9 cellular contexts compared by ENCODE assay signal in the genomic region with DNA sequence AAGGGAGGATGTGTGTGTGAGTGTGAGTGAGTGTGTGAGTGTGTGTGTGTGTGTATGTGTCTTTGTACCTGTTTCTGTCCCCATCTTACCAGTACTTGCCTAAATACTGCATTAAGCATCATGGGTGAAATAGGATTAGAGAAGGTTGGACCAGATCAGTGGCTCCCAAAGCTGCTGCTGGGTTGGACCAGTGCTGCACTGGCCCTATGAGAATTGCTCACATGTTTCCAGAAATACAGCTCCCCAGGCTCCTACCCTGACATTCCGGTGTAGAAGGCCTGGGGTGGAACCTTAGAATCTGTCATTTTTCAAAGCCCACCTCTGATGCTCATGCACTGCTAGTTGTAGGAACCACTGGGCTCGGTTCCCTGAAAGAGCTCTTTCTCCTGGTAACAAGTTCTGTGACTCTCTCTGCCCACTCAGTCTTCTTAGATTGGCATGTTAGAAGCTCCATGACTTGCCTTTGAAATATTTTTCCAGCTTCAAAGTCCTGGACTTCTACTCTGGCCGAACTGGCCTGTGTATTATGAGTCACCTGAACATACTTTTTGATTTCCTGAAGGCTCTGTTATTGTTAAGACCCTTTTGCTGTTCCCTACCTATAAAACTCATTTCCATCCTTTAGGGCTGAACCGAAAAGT.
A peak's percentile ranks its signal among the peaks of the same experiment; 100 is the strongest.
DNase-seq lines count a peak whose midpoint lies in the region; ATAC-seq and TF ChIP-seq lines count a peak whose summit lies in the region.
"Had no signal": no experiment of that assay in that cellular context is flagged by ENCODE, and none has a peak within 500 bp of the region (broad histone marks: within the 10 kb centered on the region; RNA-seq: fewer than 3 reads in every experiment).

No MANE protein-coding gene starts in this region.

- no peak for TF ChIP-seq CTCF in HFFc6 (IDR thresholded peaks at IDR 0.05)
- TF ChIP-seq CTCF in body of pancreas (IDR thresholded peaks at IDR 0.05), result no peak

- H3K4me1 ChIP-seq in body of pancreas, result no peaks in the 10 kb centered on the region

- H3K27ac ChIP-seq in body of pancreas, result no peak overlapping the region

- ATAC-seq in body of pancreas, result no peak
- ATAC-seq: activated CD4-positive, CD25-positive, alpha-beta regulatory T cell treated with anti-CD3 and anti-CD28 coated beads, Interleukin-2, amount 50 U/mL, for 24 hours had no signal

- intact Hi-C loops in body of pancreas (cut with DNase I), result no loop called here

- 81 to 82% methylated on average over 4 of the region's 4 CpGs for WGBS in body of pancreas, 2 donors

- TF ChIP-seq POLR2A in body of pancreas (IDR thresholded peaks at IDR 0.05), result no peak

- no peaks in the 10 kb centered on the region for H3K9me3 Mint-ChIP-seq in HFFc6
- H3K9me3 Mint-ChIP-seq in activated naive CD4-positive, alpha-beta T cell treated with anti-CD3 and anti-CD28 coated beads, Interleukin-2, amount 10 ng/mL, durations not matched to agents 7 days and 5 days, result no peaks in the 10 kb centered on the region

- CTCF ChIA-PET in activated naive CD4-positive, alpha-beta T cell treated with anti-CD3 and anti-CD28 coated beads, Interleukin-2, amount 10 ng/mL, durations not matched to agents 7 days and 5 days (lab: Charles Lee), result no interaction called here

- no peaks in the 10 kb centered on the region for H3K9me3 ChIP-seq in body of pancreas

- H3K4me1 Mint-ChIP-seq in HFFc6 (ENCODE audit: low read depth), result peaks cover 67% of the 10 kb centered on the region
- no peaks in the 10 kb centered on the region for H3K4me1 Mint-ChIP-seq in activated naive CD4-positive, alpha-beta T cell treated with anti-CD3 and anti-CD28 coated beads, Interleukin-2, amount 10 ng/mL, durations not matched to agents 7 days and 5 days

- H3K36me3 ChIP-seq in body of pancreas (replicated peaks in 1 of 2; ENCODE audit: insufficient read depth in 1 of 2, low read depth in 2 of 2), result no peaks in the 10 kb centered on the region

- no peaks in the 10 kb centered on the region for H3K27me3 ChIP-seq in body of pancreas

- H3K36me3 Mint-ChIP-seq in HFFc6 (ENCODE audit: low read depth), result peaks cover 11% of the 10 kb centered on the region
- H3K36me3 Mint-ChIP-seq in activated naive CD4-positive, alpha-beta T cell treated with anti-CD3 and anti-CD28 coated beads, Interleukin-2, amount 10 ng/mL, durations not matched to agents 7 days and 5 days, result no peaks in the 10 kb centered on the region

- H3K27ac Mint-ChIP-seq in HFFc6, result peak overlapping the region; percentile 90
- H3K27ac Mint-ChIP-seq in activated naive CD4-positive, alpha-beta T cell treated with anti-CD3 and anti-CD28 coated beads, Interleukin-2, amount 10 ng/mL, durations not matched to agents 7 days and 5 days, result no peak overlapping the region

- peak overlapping the region; percentile 62 for H3K4me3 Mint-ChIP-seq in HFFc6
- H3K4me3 Mint-ChIP-seq in activated naive CD4-positive, alpha-beta T cell treated with anti-CD3 and anti-CD28 coated beads, Interleukin-2, amount 10 ng/mL, durations not matched to agents 7 days and 5 days, result no peak overlapping the region

- DNase-seq in A172 (ENCODE audit: low spot score) (peak; percentile 65), HFFc6 (peak; percentile 83), astrocyte of the hippocampus (ENCODE audit: low read depth, low spot score) (peak; percentile 82), hepatic stellate cell (ENCODE audit: low spot score) (peak; percentile 61), activated gamma-delta T cell (lab: John Stamatoyannopoulos, UW) (no peak), NCI-H187 (lab: John Stamatoyannopoulos, UW) (no peak), body of pancreas (no peak)
- no peak for DNase-seq in activated naive CD4-positive, alpha-beta T cell treated with anti-CD3 and anti-CD28 coated beads, Interleukin-2, amount 10 ng/mL, durations not matched to agents 7 days and 5 days

- H3K4me3 ChIP-seq in body of pancreas, result no peak overlapping the region

- H3K27me3 Mint-ChIP-seq in HFFc6 (ENCODE audit: insufficient read depth), result no peaks in the 10 kb centered on the region; the same call in 1 of the 2 replicates
- H3K27me3 Mint-ChIP-seq in activated naive CD4-positive, alpha-beta T cell treated with anti-CD3 and anti-CD28 coated beads, Interleukin-2, amount 10 ng/mL, durations not matched to agents 7 days and 5 days, result peaks cover 3% of the 10 kb centered on the region

Comparison
In these comparisons a context has a peak if more than half of its experiments do, and no peak if none do; other contexts are left out.
1. DNase-seq: peak in A172 (single experiment), HFFc6 (single experiment), astrocyte of the hippocampus (single experiment) and hepatic stellate cell (single experiment); none in activated gamma-delta T cell (single experiment), activated naive CD4-positive, alpha-beta T cell treated with anti-CD3 and anti-CD28 coated beads, Interleukin-2, amount 10 ng/mL, durations not matched to agents 7 days and 5 days (single experiment), NCI-H187 (0 of 2) and body of pancreas (0 of 4).